ENCODE assay signal across 24 cellular contexts in genomic region chr15:63341898-63342297, GRCh38. TPM values are rescaled to one million over a fixed set of nuclear protein-coding genes. Genes with fewer than 3 reads are reported as not detected.
"Had no signal": no experiment of that assay in that cellular context is flagged by ENCODE, and none has a peak within 500 bp of the region (broad histone marks: within the 10 kb centered on the region; RNA-seq: fewer than 3 reads in every experiment).

No MANE protein-coding gene starts in this region.

- H3K36me3 Mint-ChIP-seq: IgD-negative memory B cell had no signal

- H3K4me2 ChIP-seq: PC-9 had no signal

- H3K4me3 ChIP-seq: MG63, PC-9, Peyer's patch, SJCRH30 had no signal

- H3K36me3 ChIP-seq: MG63, SJCRH30 had no signal

- H3K27me3 ChIP-seq: MG63, Peyer's patch, SJCRH30 had no signal

- H3K9me3 Mint-ChIP-seq: IgD-negative memory B cell had no signal

- H3K27ac Mint-ChIP-seq: IgD-negative memory B cell had no signal

- FAIRE-seq: HTR-8/SVneo had no signal

- H3K9me3 ChIP-seq: MG63, Peyer's patch, SJCRH30 had no signal

- H3K27ac ChIP-seq: HL-60, PC-9, Peyer's patch, SJCRH30 had no signal

- H3K4me3 Mint-ChIP-seq: IgD-negative memory B cell had no signal

- ATAC-seq: Right ventricle myocardium inferior, SK-N-SH treated with all-trans-retinoic acid at 6 μM for 48 hours had no signal

- H2AFZ ChIP-seq: PC-9 had no signal

- DNase-seq: KBM-7, MG63, NCI-H1092 treated with DMSO at 0.1 percent for 48 hours, NCI-H1436, NCI-H187, NCI-H2029, NCI-H2081 treated with DMSO at 0.1 percent for 48 hours, NCI-H2171, NCI-H226, NCI-H446, NCI-H510A, NCI-H524 treated with DMSO at 0.1 percent for 48 hours, NCI-H69, NCI-H774, PC-9, Peyer's patch, SHP77 treated with DMSO at 0.1 percent for 48 hours, SJCRH30 had no signal

RNA-seq across cellular contexts. Expression of gene CA12, which starts 39.7 kb away (rescaled TPM):
- total RNA-seq: OCI-LY7 had no signal
- polyA plus RNA-seq: IgD-negative memory B cell had no signal
